In genomic region chr14:104086210-104086660, GRCh38 we compare ENCODE assay signal across 14 cellular contexts. TPM values are rescaled to one million over a fixed set of nuclear protein-coding genes. Genes with fewer than 3 reads are reported as not detected.
DNase-seq lines count a peak whose midpoint lies in the region; TF ChIP-seq lines count a peak whose summit lies in the region.
"Had no signal": no experiment of that assay in that cellular context is flagged by ENCODE, and none has a peak within 500 bp of the region (broad histone marks: within the 10 kb centered on the region; RNA-seq: fewer than 3 reads in every experiment).

No MANE protein-coding gene starts in this region.

- DNase-seq in GM06990 (ENCODE audit: extremely low read depth, insufficient read length) (peak; percentile 7), right atrium auricular region (ENCODE audit: low spot score) (no peak), osteoblast (ENCODE audit: insufficient read length, low spot score, missing footprints) (peak; percentile 90), NCI-H526 treated with DMSO at 0.1 percent for 48 hours (lab: John Stamatoyannopoulos, UW) (no peak), MG63 (no peak)
- DNase-seq in stimulated activated naive CD4-positive, alpha-beta T cell treated with Interleukin-2 at 50 U/mL for 16 hours (lab: John Stamatoyannopoulos, UW): no peak
- DNase-seq: activated T-cell treated with anti-CD3 and anti-CD28 coated beads, Interleukin-2, amount 50 U/mL, for 72 hours; C1 segment of cervical spinal cord; gastrocnemius medialis; MV-4-11 had no signal

- no peaks in the 10 kb centered on the region for H3K79me2 ChIP-seq in osteoblast (ENCODE audit: insufficient read depth, low read length)

- H2AFZ ChIP-seq in osteoblast (ENCODE audit: low read length): no peak overlapping the region

- H3K36me3 ChIP-seq in GM06990 (ENCODE audit: control insufficient read depth, insufficient read depth, low read length): no peaks in the 10 kb centered on the region
- H3K36me3 ChIP-seq in HUES6 (ENCODE audit: control insufficient read depth, insufficient read depth, low read length): no peaks in the 10 kb centered on the region
- no peaks in the 10 kb centered on the region for H3K36me3 ChIP-seq in right atrium auricular region
- no peaks in the 10 kb centered on the region for H3K36me3 ChIP-seq in osteoblast (ENCODE audit: insufficient read depth, low read length)
- H3K36me3 ChIP-seq in MG63: no peaks in the 10 kb centered on the region
- H3K36me3 ChIP-seq: gastrocnemius medialis, neutrophil, tibial nerve had no signal

- H3K9me3 ChIP-seq in HUES6 (ENCODE audit: control insufficient read depth, insufficient read depth, low read depth, low read length) (no peaks in the 10 kb centered on the region), right atrium auricular region (no peaks in the 10 kb centered on the region), osteoblast (ENCODE audit: low read depth, low read length) (no peaks in the 10 kb centered on the region), MG63 (no peaks in the 10 kb centered on the region)
- H3K9me3 ChIP-seq: gastrocnemius medialis, neutrophil had no signal

- H3K27ac ChIP-seq in HUES6 (ENCODE audit: low read depth, low read length): no peak overlapping the region
- H3K27ac ChIP-seq in right atrium auricular region: peak overlapping the region; percentile 88 to 91
- no peak overlapping the region for H3K27ac ChIP-seq in osteoblast (ENCODE audit: low read depth, low read length)
- H3K27ac ChIP-seq: epithelial cell of prostate, gastrocnemius medialis, neutrophil, tibial nerve had no signal

- H3K4me3 ChIP-seq in GM06990 (replicated peaks; ENCODE audit: low read depth, low read length) (no peak overlapping the region), HUES6 (ENCODE audit: low read depth, low read length) (peak overlapping the region; percentile 54), right atrium auricular region (peak overlapping the region; percentile 50 to 54), osteoblast (ENCODE audit: insufficient read depth, low read length) (no peak overlapping the region), MG63 (no peak overlapping the region)
- H3K4me3 ChIP-seq: gastrocnemius medialis had no signal

- H3K4me2 ChIP-seq in osteoblast (ENCODE audit: insufficient read depth, low read length): no peak overlapping the region

- peaks cover 3% of the 10 kb centered on the region; the same call in 1 of the 2 replicates for H3K4me1 ChIP-seq in HUES6 (ENCODE audit: control insufficient read depth, insufficient read depth, low read length)
- peaks cover 0 to 57% of the 10 kb centered on the region in 2 donors for H3K4me1 ChIP-seq in right atrium auricular region
- H3K4me1 ChIP-seq in osteoblast (ENCODE audit: insufficient read depth, low read length): no peaks in the 10 kb centered on the region

- H4K20me1 ChIP-seq in osteoblast (ENCODE audit: insufficient read depth, low read length): no peaks in the 10 kb centered on the region

- H3K27me3 ChIP-seq in GM06990 (replicated peaks; ENCODE audit: control insufficient read depth, insufficient read depth, low read length) (no peaks in the 10 kb centered on the region), HUES6 (ENCODE audit: control insufficient read depth, insufficient read depth, low read length) (peaks cover 11% of the 10 kb centered on the region), right atrium auricular region (no peaks in the 10 kb centered on the region), osteoblast (ENCODE audit: insufficient read depth, low read length) (peaks cover 3% of the 10 kb centered on the region), MG63 (no peaks in the 10 kb centered on the region)

- no peak overlapping the region for H3K9ac ChIP-seq in HUES6 (ENCODE audit: low read length)

- TF ChIP-seq CTCF in GM06990 (IDR thresholded peaks at IDR 0.05; ENCODE audit: insufficient read depth, low read length, poor library complexity, severe bottlenecking) (no peak), right atrium auricular region (IDR thresholded peaks at IDR 0.05) (no peak), osteoblast (IDR thresholded peaks at IDR 0.05; ENCODE audit: extremely low read depth, low read depth, low read length) (no peak)

RNA-seq across cellular contexts. Expression of gene ASPG, which starts 0.7 kb away (rescaled TPM):
- total RNA-seq in right atrium auricular region (100 to 1,000 TPM in 1 of 2 donors, 10 to 100 TPM in 1; 78.5 to 161 TPM), osteoblast (under 0.01 TPM in 1 of 2 replicates, not detected in the other)
- total RNA-seq in MG63 (2014; rRNA removed; shearing (Covaris generic); ENCODE audit: low replicate concordance): not detected in 2 replicates

RNA-seq across cellular contexts. Expression of gene KIF26A, which starts 52.2 kb away (rescaled TPM):
- total RNA-seq in right atrium auricular region (10 to 100 TPM in 1 of 2 donors, 1 to 10 TPM in 1; 5.6 to 14.1 TPM), osteoblast (not detected in 2 replicates)
- 0.92 and 1.1 TPM in 2 replicates for total RNA-seq in MG63 (2014; rRNA removed; shearing (Covaris generic); ENCODE audit: low replicate concordance)

Comparison
In these comparisons a context has a peak if more than half of its experiments do, and no peak if none do; other contexts are left out.
1. DNase-seq: peak in GM06990 (single experiment) and osteoblast (single experiment); none in right atrium auricular region (single experiment), NCI-H526 treated with DMSO at 0.1 percent for 48 hours (single experiment), MG63 (single experiment) and stimulated activated naive CD4-positive, alpha-beta T cell treated with Interleukin-2 at 50 U/mL for 16 hours (single experiment).
2. H3K4me3 ChIP-seq: peak in HUES6 (single experiment) and right atrium auricular region (2 of 2); none in GM06990 (single experiment), osteoblast (single experiment) and MG63 (single experiment).
3. H3K27ac ChIP-seq: peak in right atrium auricular region (2 of 2); none in HUES6 (single experiment) and osteoblast (single experiment).
4. RNA of gene ASPG, which starts 0.7 kb away (total RNA-seq): 78.5 to 161 TPM in right atrium auricular region; under 0.01 TPM in osteoblast and not detected in MG63; every median in the first group is over 10 times any median in the second.